In the genomic region with DNA sequence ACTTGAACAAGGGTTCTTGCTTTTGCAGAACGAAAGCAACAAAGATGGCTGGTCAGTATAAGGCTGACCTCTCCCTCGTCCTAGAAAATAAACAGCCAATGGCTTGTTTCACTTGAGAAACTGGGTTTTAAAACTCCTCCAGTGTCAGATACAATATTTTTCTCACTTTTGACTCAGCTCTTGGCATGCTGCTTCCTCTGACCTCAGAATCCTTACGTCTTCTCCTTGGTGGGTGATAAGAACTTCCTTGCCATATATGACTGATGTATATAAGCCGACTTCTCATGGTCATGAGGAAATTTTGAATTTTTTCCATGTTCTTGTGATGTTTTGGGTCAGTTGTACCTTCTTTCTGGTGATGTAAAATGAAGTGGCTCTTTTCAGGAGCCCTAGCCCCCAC, we compare ENCODE assay signal across 1 cellular context.
TF ChIP-seq lines count a peak whose summit lies in the region.

No MANE protein-coding gene starts in this region.

TF ChIP-seq in IMR-90, 13 proteins besides CTCF, POLR2A, EP300 and RAD21 (continued from another document):
- TF ChIP-seq USF2 (IDR thresholded peaks at IDR 0.05; ENCODE audit: low read depth, low read length) = no peak
- TF ChIP-seq NFE2L2 (IDR thresholded peaks at IDR 0.05; ENCODE audit: low read depth, low read length) = no peak
- TF ChIP-seq CEBPB (IDR thresholded peaks at IDR 0.05; ENCODE audit: low read depth, low read length) = no peak
TF ChIP-seq in IMR-90: peak in this region for 0.
